ENCODE assay signal across 17 cellular contexts in the genomic region with DNA sequence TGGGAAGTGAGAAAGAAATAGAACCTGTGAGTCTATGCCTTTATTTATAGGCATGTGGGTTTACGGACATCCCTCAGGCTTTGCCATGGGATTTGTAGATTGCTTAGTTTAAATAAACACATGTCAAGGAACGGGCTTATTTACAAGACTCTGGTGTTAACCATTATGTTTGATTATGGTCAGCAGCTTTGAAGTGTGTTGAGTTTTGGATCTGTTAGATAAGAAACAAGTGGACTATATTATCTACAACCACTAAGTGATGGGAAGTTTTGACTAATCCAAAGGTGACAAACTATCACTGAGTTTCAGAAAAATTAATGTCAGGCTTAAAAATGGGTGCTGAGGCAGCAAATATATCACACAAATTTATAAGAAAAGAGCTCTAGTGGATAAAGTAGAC.
A peak's percentile ranks its signal among the peaks of the same experiment; 100 is the strongest.
DNase-seq lines count a peak whose midpoint lies in the region; ATAC-seq and TF ChIP-seq lines count a peak whose summit lies in the region.
"Had no signal": no experiment of that assay in that cellular context is flagged by ENCODE, and none has a peak within 500 bp of the region (broad histone marks: within the 10 kb centered on the region; RNA-seq: fewer than 3 reads in every experiment).

No MANE protein-coding gene starts in this region.

- H3K4me3 ChIP-seq in HEK293 (ENCODE audit: low read depth, low read length) (no peak overlapping the region), gastrocnemius medialis (no peak overlapping the region)
- H3K4me3 ChIP-seq: BLaER1 had no signal

- no peak for TF ChIP-seq POLR2A in gastrocnemius medialis (IDR thresholded peaks at IDR 0.05)

- no peaks in the 10 kb centered on the region for H3K36me3 ChIP-seq in HEK293 (ENCODE audit: control insufficient read depth in 2 of 2, insufficient read depth in 1 of 2, low read length in 2 of 2)
- H3K36me3 ChIP-seq in gastrocnemius medialis, result no peaks in the 10 kb centered on the region
- H3K36me3 ChIP-seq: BE2C, BLaER1 had no signal

- peak; percentile 29 for DNase-seq in NCI-H69 (lab: John Stamatoyannopoulos, UW)
- no peak for DNase-seq in COR-L47 (lab: John Stamatoyannopoulos, UW)
- no peak for DNase-seq in gastrocnemius medialis
- DNase-seq: 8988T; ACHN; BE2C; C1 segment of cervical spinal cord; Caco-2; Calu3; CD4-positive, alpha-beta memory T cell; CD4-positive, CD25-positive, alpha-beta regulatory T cell; CD8-positive, alpha-beta memory T cell; DMS79 treated with DMSO at 0.1 percent for 48 hours; GF-D8 had no signal

- TF ChIP-seq CTCF in HEK293 (tag by site-specific recombination; IDR thresholded peaks at IDR 0.05) (no peak), gastrocnemius medialis (IDR thresholded peaks at IDR 0.05 in 4 of 5, conservative IDR thresholded peaks at IDR 0.05 in 1 of 5) (no peak)

- H3K4me1 ChIP-seq in HEK293 (ENCODE audit: control insufficient read depth, insufficient read depth, low read length) (no peaks in the 10 kb centered on the region), gastrocnemius medialis (no peaks in the 10 kb centered on the region)
- H3K4me1 ChIP-seq: BE2C, BLaER1, Caco-2 had no signal

- H3K27ac ChIP-seq in HEK293 (ENCODE audit: extremely low read depth, low read depth, low read length) (no peak overlapping the region), gastrocnemius medialis (no peak overlapping the region)
- H3K27ac ChIP-seq: BLaER1 had no signal

- ATAC-seq in gastrocnemius medialis (no peak), HG03342 (IDR thresholded peaks at IDR 0.05; ENCODE audit: unreplicated experiment) (no peak)

- POLR2A ChIA-PET in HEK293 (lab: Yijun Ruan, JAX), result no interaction called here

- CTCF ChIA-PET in HEK293 (lab: Yijun Ruan, JAX), result no interaction called here

- in situ Hi-C loops in gastrocnemius medialis (cut with MboI; ENCODE audit: low sequenced_read_pairs in 4 of 4), result loop anchor here in 1 of 4 donors (25.0 kb wide), 1 partner anchor 98 kb away; no protein-coding TSS in a partner anchor

- no peaks in the 10 kb centered on the region for H3K27me3 ChIP-seq in gastrocnemius medialis
- H3K27me3 ChIP-seq: BE2C, BLaER1 had no signal

- no peaks in the 10 kb centered on the region for H3K9me3 ChIP-seq in HEK293 (ENCODE audit: control insufficient read depth, insufficient read depth, low read depth, low read length)
- H3K9me3 ChIP-seq in gastrocnemius medialis, result no peaks in the 10 kb centered on the region
- H3K9me3 ChIP-seq: BE2C, BLaER1, Caco-2 had no signal

- intact Hi-C loops in gastrocnemius medialis (cut with DNase I; ENCODE audit: low total_unique reads), result no loop called here

TF ChIP-seq in HEK293, 187 proteins besides CTCF, POLR2A, EP300 and RAD21:
- TF ChIP-seq, protein P1, sequence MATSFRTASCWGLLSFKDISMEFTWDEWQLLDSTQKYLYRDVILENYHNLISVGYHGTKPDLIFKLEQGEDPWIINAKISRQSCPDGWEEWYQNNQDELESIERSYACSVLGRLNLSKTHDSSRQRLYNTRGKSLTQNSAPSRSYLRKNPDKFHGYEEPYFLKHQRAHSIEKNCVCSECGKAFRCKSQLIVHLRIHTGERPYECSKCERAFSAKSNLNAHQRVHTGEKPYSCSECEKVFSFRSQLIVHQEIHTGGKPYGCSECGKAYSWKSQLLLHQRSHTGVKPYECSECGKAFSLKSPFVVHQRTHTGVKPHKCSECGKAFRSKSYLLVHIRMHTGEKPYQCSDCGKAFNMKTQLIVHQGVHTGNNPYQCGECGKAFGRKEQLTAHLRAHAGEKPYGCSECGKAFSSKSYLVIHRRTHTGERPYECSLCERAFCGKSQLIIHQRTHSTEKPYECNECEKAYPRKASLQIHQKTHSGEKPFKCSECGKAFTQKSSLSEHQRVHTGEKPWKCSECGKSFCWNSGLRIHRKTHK (tag by site-specific recombination; IDR thresholded peaks at IDR 0.05), result no peak
- TF ChIP-seq TCF7L2 (IDR thresholded peaks at IDR 0.05; ENCODE audit: borderline replicate concordance, low read depth, low read length), result peak; percentile 95
TF ChIP-seq in HEK293: peak in this region for 1.
